In genomic region chr16:19898924-19899604, GRCh38 we compare ENCODE assay signal across 8 cellular contexts. TPM values are rescaled to one million over a fixed set of nuclear protein-coding genes. Genes with fewer than 3 reads are reported as not detected.
A peak's percentile ranks its signal among the peaks of the same experiment; 100 is the strongest.
DNase-seq lines count a peak whose midpoint lies in the region; ATAC-seq lines count a peak whose summit lies in the region.

No MANE protein-coding gene starts in this region.

- in situ Hi-C loops in Caki2 (cut with HindIII; ENCODE audit: low pct_unique_long_range_greater_than_20kb, low sequenced_read_pairs) = no loop called here

- DNase-seq in Caki2 (ENCODE audit: low read depth) = peak; percentile 61
- DNase-seq in HCEC 1CT = peak; percentile 44
- peak; percentile 93 for DNase-seq in NCI-H69 (lab: John Stamatoyannopoulos, UW)
- DNase-seq in activated T-cell treated with anti-CD3 and anti-CD28 coated beads, Interleukin-2, amount 50 U/mL, for 48 hours = peak; percentile 44 to 53
- peak; percentile 57 for DNase-seq in glomerular visceral epithelial cell (ENCODE audit: extremely low spot score)
- peak; percentile 45 for DNase-seq in renal cortical epithelial cell (ENCODE audit: low read depth)

- ATAC-seq in HG03521 (IDR thresholded peaks at IDR 0.05; ENCODE audit: unreplicated experiment) (no peak), GM18868 (IDR thresholded peaks at IDR 0.05; ENCODE audit: unreplicated experiment) (no peak)

RNA-seq across cellular contexts. Expression of gene GPRC5B, which starts 14.4 kb away (rescaled TPM):
- total RNA-seq in Caki2 (2014; rRNA removed; shearing (Covaris generic); ENCODE audit: low replicate concordance) = 37.1 and 43.6 TPM in 2 replicates
- total RNA-seq in renal cortical epithelial cell = 3.8 and 34.0 TPM in 2 replicates
